In genomic region chr16:30628628-30629342, GRCh38 we compare ENCODE assay signal across 8 cellular contexts. TPM values are rescaled to one million over a fixed set of nuclear protein-coding genes. Genes with fewer than 3 reads are reported as not detected.
DNase-seq lines count a peak whose midpoint lies in the region; ATAC-seq and TF ChIP-seq lines count a peak whose summit lies in the region.
"Had no signal": no experiment of that assay in that cellular context is flagged by ENCODE, and none has a peak within 500 bp of the region (broad histone marks: within the 10 kb centered on the region; RNA-seq: fewer than 3 reads in every experiment).

No MANE protein-coding gene starts in this region.

- peaks cover 4% of the 10 kb centered on the region for H3K27me3 ChIP-seq in left ventricle myocardium inferior (ENCODE audit: low read depth)

- no peaks in the 10 kb centered on the region for H3K9me3 Mint-ChIP-seq in activated naive CD8-positive, alpha-beta T cell treated with anti-CD3 and anti-CD28 coated beads, Interleukin-2, amount 10 ng/mL, durations not matched to agents 7 days and 5 days

- peak; percentile 96 for TF ChIP-seq CTCF in GM12873 (IDR thresholded peaks at IDR 0.05; ENCODE audit: insufficient read depth, low read depth, low read length, missing control alignments)
- TF ChIP-seq CTCF in left ventricle myocardium inferior (IDR thresholded peaks at IDR 0.05; ENCODE audit: borderline replicate concordance), result peak; percentile 92

- POLR2A ChIA-PET in activated naive CD8-positive, alpha-beta T cell treated with anti-CD3 and anti-CD28 coated beads, Interleukin-2, amount 10 ng/mL, durations not matched to agents 7 days and 5 days (lab: Charles Lee), result interaction anchor here (0.8 to 1.0 kb wide), 2 partner anchors 199 to 246 kb away, joined by 3 to 4 read pairs; partner anchors contain the start of genes DCTPP1 and SEPTIN1

- DNase-seq in NCI-H128 (lab: John Stamatoyannopoulos, UW; ENCODE audit: unreplicated experiment) (peak; percentile 54), SW 1271 (lab: John Stamatoyannopoulos, UW) (peak; percentile 36 to 70), left ventricle myocardium inferior (peak; percentile 88), retina (peak; percentile 80)
- DNase-seq in activated naive CD8-positive, alpha-beta T cell treated with anti-CD3 and anti-CD28 coated beads, Interleukin-2, amount 10 ng/mL, durations not matched to agents 7 days and 5 days, result peak; percentile 92

- no peaks in the 10 kb centered on the region for H3K36me3 Mint-ChIP-seq in activated naive CD8-positive, alpha-beta T cell treated with anti-CD3 and anti-CD28 coated beads, Interleukin-2, amount 10 ng/mL, durations not matched to agents 7 days and 5 days

- H3K4me3 ChIP-seq in left ventricle myocardium inferior, result peak overlapping the region; percentile 43

- H3K4me1 Mint-ChIP-seq in activated naive CD8-positive, alpha-beta T cell treated with anti-CD3 and anti-CD28 coated beads, Interleukin-2, amount 10 ng/mL, durations not matched to agents 7 days and 5 days, result peaks cover 10% of the 10 kb centered on the region

- H3K27ac ChIP-seq in left ventricle myocardium inferior (replicated peaks), result peak overlapping the region; percentile 75
- H3K27ac ChIP-seq: skin epidermis had no signal

- H3K27me3 Mint-ChIP-seq in activated naive CD8-positive, alpha-beta T cell treated with anti-CD3 and anti-CD28 coated beads, Interleukin-2, amount 10 ng/mL, durations not matched to agents 7 days and 5 days, result peaks cover 2% of the 10 kb centered on the region

- no peaks in the 10 kb centered on the region for H3K36me3 ChIP-seq in left ventricle myocardium inferior

- peak overlapping the region; percentile 79 for H3K4me3 Mint-ChIP-seq in activated naive CD8-positive, alpha-beta T cell treated with anti-CD3 and anti-CD28 coated beads, Interleukin-2, amount 10 ng/mL, durations not matched to agents 7 days and 5 days

- peak; percentile 89 for ATAC-seq in activated naive CD8-positive, alpha-beta T cell treated with anti-CD3 and anti-CD28 coated beads, Interleukin-2, amount 10 ng/mL, durations not matched to agents 7 days and 5 days (ENCODE audit: low read depth)
- ATAC-seq in GM18519 (IDR thresholded peaks at IDR 0.05; ENCODE audit: low FRiP score, unreplicated experiment), result no peak

- peaks cover 4% of the 10 kb centered on the region for H3K4me1 ChIP-seq in left ventricle myocardium inferior

- no peaks in the 10 kb centered on the region for H3K9me3 ChIP-seq in left ventricle myocardium inferior (replicated peaks)

- intact Hi-C loops in left ventricle myocardium inferior (cut with micrococcal nuclease), result no loop called here

- H3K27ac Mint-ChIP-seq in activated naive CD8-positive, alpha-beta T cell treated with anti-CD3 and anti-CD28 coated beads, Interleukin-2, amount 10 ng/mL, durations not matched to agents 7 days and 5 days, result peak overlapping the region; percentile 54

RNA-seq across cellular contexts. Expression of gene ZNF689, which starts 18.6 kb away (rescaled TPM):
- total RNA-seq in activated naive CD8-positive, alpha-beta T cell treated with anti-CD3 and anti-CD28 coated beads, Interleukin-2, amount 10 ng/mL, durations not matched to agents 7 days and 5 days, result 10 to 100 TPM; 12.7 to 14.4 TPM
- total RNA-seq in left ventricle myocardium inferior, result 5.0 TPM

RNA-seq across cellular contexts. Expression of gene PRR14, which starts 22.0 kb away (rescaled TPM):
- total RNA-seq in activated naive CD8-positive, alpha-beta T cell treated with anti-CD3 and anti-CD28 coated beads, Interleukin-2, amount 10 ng/mL, durations not matched to agents 7 days and 5 days, result 10 to 100 TPM; 89.7 to 97.1 TPM
- 15.4 TPM for total RNA-seq in left ventricle myocardium inferior

RNA-seq across cellular contexts. Expression of gene FBRS, which starts 29.4 kb away (rescaled TPM):
- total RNA-seq in activated naive CD8-positive, alpha-beta T cell treated with anti-CD3 and anti-CD28 coated beads, Interleukin-2, amount 10 ng/mL, durations not matched to agents 7 days and 5 days, result 100 to 1,000 TPM; 140 to 143 TPM
- 27.8 TPM for total RNA-seq in left ventricle myocardium inferior

RNA-seq across cellular contexts. Expression of gene ZNF785, which starts 43.3 kb away (rescaled TPM):
- total RNA-seq in activated naive CD8-positive, alpha-beta T cell treated with anti-CD3 and anti-CD28 coated beads, Interleukin-2, amount 10 ng/mL, durations not matched to agents 7 days and 5 days, result 10 to 100 TPM; 22.3 to 24.8 TPM
- total RNA-seq in left ventricle myocardium inferior, result 7.1 TPM

RNA-seq across cellular contexts. Expression of gene ZNF688, which starts 57.3 kb away (rescaled TPM):
- 10 to 100 TPM; 17.8 to 18.3 TPM for total RNA-seq in activated naive CD8-positive, alpha-beta T cell treated with anti-CD3 and anti-CD28 coated beads, Interleukin-2, amount 10 ng/mL, durations not matched to agents 7 days and 5 days
- 10.8 TPM for total RNA-seq in left ventricle myocardium inferior
